Comparison of ENCODE assay signal across 1 cellular context in the genomic region with DNA sequence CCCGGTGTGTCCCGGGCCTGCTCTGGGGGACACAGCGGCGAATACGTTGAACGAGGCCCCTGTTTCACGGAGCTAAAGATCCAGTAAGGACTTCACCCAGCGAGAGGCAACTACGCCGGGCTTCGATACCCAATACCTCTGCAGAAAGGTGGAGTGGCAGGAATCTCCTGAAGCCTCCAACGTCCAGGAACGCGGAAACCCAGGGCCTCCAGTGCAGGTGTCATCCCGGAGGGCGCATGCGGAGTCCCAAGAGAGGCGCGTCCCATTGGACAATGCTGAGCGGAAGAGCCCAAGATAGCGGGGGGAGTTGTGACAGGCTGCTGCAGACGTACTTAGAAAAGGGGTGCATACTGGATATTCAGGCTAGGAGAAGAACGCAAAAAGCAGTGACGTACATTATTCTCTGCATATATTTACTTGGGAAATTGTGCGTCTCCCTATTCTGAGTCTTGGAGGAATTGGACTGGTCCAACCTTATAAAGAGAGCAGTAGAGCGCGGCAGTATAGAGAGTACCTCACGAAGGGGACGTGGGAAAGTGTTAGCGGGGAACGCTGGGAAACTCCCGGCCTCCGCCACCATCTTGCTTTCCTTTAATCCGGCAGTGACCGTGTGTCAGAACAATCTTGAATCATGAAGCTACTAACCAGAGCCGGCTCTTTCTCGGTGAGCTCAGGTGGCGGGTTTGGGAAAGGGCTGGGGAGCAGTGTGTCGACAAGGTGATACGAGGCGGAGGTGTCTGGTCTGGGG.
TF ChIP-seq lines count a peak whose summit lies in the region.

A gene (plus strand): TSS at position 569 of the 748 bp plus-strand sequence. CDS start 63 bp downstream, at position 632.

TF ChIP-seq in K562, 482 proteins besides CTCF, POLR2A, EP300 and RAD21 (continued from another document and continues in another):
- TF ChIP-seq, protein P1, sequence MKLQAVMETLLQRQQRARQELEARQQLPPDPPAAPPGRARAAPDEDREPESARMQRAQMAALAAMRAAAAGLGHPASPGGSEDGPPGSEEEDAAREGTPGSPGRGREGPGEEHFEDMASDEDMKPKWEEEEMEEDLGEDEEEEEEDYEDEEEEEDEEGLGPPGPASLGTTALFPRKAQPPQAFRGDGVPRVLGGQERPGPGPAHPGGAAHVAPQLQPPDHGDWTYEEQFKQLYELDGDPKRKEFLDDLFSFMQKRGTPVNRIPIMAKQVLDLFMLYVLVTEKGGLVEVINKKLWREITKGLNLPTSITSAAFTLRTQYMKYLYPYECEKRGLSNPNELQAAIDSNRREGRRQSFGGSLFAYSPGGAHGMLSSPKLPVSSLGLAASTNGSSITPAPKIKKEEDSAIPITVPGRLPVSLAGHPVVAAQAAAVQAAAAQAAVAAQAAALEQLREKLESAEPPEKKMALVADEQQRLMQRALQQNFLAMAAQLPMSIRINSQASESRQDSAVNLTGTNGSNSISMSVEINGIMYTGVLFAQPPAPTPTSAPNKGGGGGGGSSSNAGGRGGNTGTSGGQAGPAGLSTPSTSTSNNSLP (IDR thresholded peaks at IDR 0.05; ENCODE audit: borderline replicate concordance, low read depth, low read length), result peak; percentile 78; the same call in 1 of the 2 replicates
- TF ChIP-seq ZNF436 (CRISPR knock-in tag; IDR thresholded peaks at IDR 0.05) (no peak), ATF1 (CRISPR knock-in tag; IDR thresholded peaks at IDR 0.05) (no peak), ATF1 (tag; IDR thresholded peaks at IDR 0.05) (peak; percentile 95), TOE1 (IDR thresholded peaks at IDR 0.05; ENCODE audit: borderline replicate concordance) (peak; percentile 83), TOE1 (CRISPR knock-in tag; IDR thresholded peaks at IDR 0.05; ENCODE audit: borderline replicate concordance, low read depth) (no peak), TAF1 (IDR thresholded peaks at IDR 0.05; ENCODE audit: control insufficient read depth, extremely low read depth, insufficient read depth, low read length, severe bottlenecking) (peak; percentile 93), TAF7 (tag; IDR thresholded peaks at IDR 0.05) (peak; percentile 87), ETV5 (CRISPR knock-in tag; IDR thresholded peaks at IDR 0.05; ENCODE audit: low read depth) (peak; percentile 39; the same call in 1 of the 2 replicates), SMAD1 (IDR thresholded peaks at IDR 0.05; ENCODE audit: low read depth, low read length, partially characterized antibody) (no peak), ZNF699 (CRISPR knock-in tag; IDR thresholded peaks at IDR 0.05; ENCODE audit: insufficient replicate concordance) (no peak), RHOXF2B (CRISPR knock-in tag; conservative IDR thresholded peaks at IDR 0.05) (no peak), XRCC5 (IDR thresholded peaks at IDR 0.05; ENCODE audit: low read depth, low read length) (0 out of 2 replicates have a peak, but pooled peaks have one; percentile 76), SMARCA5 (IDR thresholded peaks at IDR 0.05) (no peak), DACH1 (IDR thresholded peaks at IDR 0.05; ENCODE audit: partially characterized antibody) (no peak), ATF7 (IDR thresholded peaks at IDR 0.05) (peak; percentile 100), ZNF717 (CRISPR knock-in tag; IDR thresholded peaks at IDR 0.05) (0 out of 2 replicates have a peak, but pooled peaks have one; percentile 69), BCL6 (CRISPR knock-in tag; IDR thresholded peaks at IDR 0.05) (no peak), BDP1 (IDR thresholded peaks at IDR 0.05; ENCODE audit: insufficient read depth, insufficient read length) (no peak), C11orf30 (IDR thresholded peaks at IDR 0.05; ENCODE audit: low read depth) (peak; percentile 91), SMARCE1 (IDR thresholded peaks at IDR 0.05) (no peak), CCNT2 (IDR thresholded peaks at IDR 0.05; ENCODE audit: borderline replicate concordance, extremely low read depth, insufficient read length, low read depth, low read length) (no peak), SP1 (CRISPR knock-in tag; IDR thresholded peaks at IDR 0.05) (peak; percentile 74; the same call in 1 of the 2 replicates), PTTG1 (tag; IDR thresholded peaks at IDR 0.05; ENCODE audit: low read depth) (no peak), ZC3H4 (CRISPR knock-in tag; IDR thresholded peaks at IDR 0.05; ENCODE audit: borderline replicate concordance) (no peak), ZNF217 (CRISPR knock-in tag; IDR thresholded peaks at IDR 0.05) (no peak), TCF7 (IDR thresholded peaks at IDR 0.05; ENCODE audit: borderline replicate concordance) (no peak), SREBF2 (CRISPR knock-in tag; IDR thresholded peaks at IDR 0.05) (no peak), RNF2 (IDR thresholded peaks at IDR 0.05) (peak; percentile 14; the same call in 1 of the 2 replicates), TARDBP (IDR thresholded peaks at IDR 0.05) (no peak), HDAC3 (IDR thresholded peaks at IDR 0.05; ENCODE audit: borderline replicate concordance, partially characterized antibody) (no peak), HNRNPL (IDR thresholded peaks at IDR 0.05; ENCODE audit: low read depth, low read length) (no peak), EHMT2 (IDR thresholded peaks at IDR 0.05) (peak; percentile 22; the same call in 1 of the 2 replicates), ZNF696 (CRISPR knock-in tag; conservative IDR thresholded peaks at IDR 0.05) (no peak)
- TF ChIP-seq, protein P2, sequence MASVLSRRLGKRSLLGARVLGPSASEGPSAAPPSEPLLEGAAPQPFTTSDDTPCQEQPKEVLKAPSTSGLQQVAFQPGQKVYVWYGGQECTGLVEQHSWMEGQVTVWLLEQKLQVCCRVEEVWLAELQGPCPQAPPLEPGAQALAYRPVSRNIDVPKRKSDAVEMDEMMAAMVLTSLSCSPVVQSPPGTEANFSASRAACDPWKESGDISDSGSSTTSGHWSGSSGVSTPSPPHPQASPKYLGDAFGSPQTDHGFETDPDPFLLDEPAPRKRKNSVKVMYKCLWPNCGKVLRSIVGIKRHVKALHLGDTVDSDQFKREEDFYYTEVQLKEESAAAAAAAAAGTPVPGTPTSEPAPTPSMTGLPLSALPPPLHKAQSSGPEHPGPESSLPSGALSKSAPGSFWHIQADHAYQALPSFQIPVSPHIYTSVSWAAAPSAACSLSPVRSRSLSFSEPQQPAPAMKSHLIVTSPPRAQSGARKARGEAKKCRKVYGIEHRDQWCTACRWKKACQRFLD (CRISPR knock-in tag; IDR thresholded peaks at IDR 0.05), result peak; percentile 74
- TF ChIP-seq, protein P3, sequence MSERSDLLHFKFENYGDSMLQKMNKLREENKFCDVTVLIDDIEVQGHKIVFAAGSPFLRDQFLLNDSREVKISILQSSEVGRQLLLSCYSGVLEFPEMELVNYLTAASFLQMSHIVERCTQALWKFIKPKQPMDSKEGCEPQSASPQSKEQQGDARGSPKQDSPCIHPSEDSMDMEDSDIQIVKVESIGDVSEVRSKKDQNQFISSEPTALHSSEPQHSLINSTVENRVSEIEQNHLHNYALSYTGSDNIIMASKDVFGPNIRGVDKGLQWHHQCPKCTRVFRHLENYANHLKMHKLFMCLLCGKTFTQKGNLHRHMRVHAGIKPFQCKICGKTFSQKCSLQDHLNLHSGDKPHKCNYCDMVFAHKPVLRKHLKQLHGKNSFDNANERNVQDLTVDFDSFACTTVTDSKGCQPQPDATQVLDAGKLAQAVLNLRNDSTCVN (CRISPR knock-in tag; IDR thresholded peaks at IDR 0.05), result no peak
- TF ChIP-seq, protein P4, sequence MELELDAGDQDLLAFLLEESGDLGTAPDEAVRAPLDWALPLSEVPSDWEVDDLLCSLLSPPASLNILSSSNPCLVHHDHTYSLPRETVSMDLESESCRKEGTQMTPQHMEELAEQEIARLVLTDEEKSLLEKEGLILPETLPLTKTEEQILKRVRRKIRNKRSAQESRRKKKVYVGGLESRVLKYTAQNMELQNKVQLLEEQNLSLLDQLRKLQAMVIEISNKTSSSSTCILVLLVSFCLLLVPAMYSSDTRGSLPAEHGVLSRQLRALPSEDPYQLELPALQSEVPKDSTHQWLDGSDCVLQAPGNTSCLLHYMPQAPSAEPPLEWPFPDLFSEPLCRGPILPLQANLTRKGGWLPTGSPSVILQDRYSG (tag; conservative IDR thresholded peaks at IDR 0.05; ENCODE audit: low read depth), result no peak
- TF ChIP-seq, protein P5, sequence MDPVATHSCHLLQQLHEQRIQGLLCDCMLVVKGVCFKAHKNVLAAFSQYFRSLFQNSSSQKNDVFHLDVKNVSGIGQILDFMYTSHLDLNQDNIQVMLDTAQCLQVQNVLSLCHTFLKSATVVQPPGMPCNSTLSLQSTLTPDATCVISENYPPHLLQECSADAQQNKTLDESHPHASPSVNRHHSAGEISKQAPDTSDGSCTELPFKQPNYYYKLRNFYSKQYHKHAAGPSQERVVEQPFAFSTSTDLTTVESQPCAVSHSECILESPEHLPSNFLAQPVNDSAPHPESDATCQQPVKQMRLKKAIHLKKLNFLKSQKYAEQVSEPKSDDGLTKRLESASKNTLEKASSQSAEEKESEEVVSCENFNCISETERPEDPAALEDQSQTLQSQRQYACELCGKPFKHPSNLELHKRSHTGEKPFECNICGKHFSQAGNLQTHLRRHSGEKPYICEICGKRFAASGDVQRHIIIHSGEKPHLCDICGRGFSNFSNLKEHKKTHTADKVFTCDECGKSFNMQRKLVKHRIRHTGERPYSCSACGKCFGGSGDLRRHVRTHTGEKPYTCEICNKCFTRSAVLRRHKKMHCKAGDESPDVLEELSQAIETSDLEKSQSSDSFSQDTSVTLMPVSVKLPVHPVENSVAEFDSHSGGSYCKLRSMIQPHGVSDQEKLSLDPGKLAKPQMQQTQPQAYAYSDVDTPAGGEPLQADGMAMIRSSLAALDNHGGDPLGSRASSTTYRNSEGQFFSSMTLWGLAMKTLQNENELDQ (CRISPR knock-in tag; IDR thresholded peaks at IDR 0.05; ENCODE audit: borderline replicate concordance), result no peak
- TF ChIP-seq, protein P6, sequence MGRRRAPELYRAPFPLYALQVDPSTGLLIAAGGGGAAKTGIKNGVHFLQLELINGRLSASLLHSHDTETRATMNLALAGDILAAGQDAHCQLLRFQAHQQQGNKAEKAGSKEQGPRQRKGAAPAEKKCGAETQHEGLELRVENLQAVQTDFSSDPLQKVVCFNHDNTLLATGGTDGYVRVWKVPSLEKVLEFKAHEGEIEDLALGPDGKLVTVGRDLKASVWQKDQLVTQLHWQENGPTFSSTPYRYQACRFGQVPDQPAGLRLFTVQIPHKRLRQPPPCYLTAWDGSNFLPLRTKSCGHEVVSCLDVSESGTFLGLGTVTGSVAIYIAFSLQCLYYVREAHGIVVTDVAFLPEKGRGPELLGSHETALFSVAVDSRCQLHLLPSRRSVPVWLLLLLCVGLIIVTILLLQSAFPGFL (CRISPR knock-in tag; IDR thresholded peaks at IDR 0.05), result no peak
- TF ChIP-seq, protein P7, sequence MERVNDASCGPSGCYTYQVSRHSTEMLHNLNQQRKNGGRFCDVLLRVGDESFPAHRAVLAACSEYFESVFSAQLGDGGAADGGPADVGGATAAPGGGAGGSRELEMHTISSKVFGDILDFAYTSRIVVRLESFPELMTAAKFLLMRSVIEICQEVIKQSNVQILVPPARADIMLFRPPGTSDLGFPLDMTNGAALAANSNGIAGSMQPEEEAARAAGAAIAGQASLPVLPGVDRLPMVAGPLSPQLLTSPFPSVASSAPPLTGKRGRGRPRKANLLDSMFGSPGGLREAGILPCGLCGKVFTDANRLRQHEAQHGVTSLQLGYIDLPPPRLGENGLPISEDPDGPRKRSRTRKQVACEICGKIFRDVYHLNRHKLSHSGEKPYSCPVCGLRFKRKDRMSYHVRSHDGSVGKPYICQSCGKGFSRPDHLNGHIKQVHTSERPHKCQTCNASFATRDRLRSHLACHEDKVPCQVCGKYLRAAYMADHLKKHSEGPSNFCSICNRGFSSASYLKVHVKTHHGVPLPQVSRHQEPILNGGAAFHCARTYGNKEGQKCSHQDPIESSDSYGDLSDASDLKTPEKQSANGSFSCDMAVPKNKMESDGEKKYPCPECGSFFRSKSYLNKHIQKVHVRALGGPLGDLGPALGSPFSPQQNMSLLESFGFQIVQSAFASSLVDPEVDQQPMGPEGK (CRISPR knock-in tag; IDR thresholded peaks at IDR 0.05; ENCODE audit: borderline replicate concordance), result 0 out of 2 replicates have a peak, but pooled peaks have one; percentile 25
- TF ChIP-seq, protein P8, sequence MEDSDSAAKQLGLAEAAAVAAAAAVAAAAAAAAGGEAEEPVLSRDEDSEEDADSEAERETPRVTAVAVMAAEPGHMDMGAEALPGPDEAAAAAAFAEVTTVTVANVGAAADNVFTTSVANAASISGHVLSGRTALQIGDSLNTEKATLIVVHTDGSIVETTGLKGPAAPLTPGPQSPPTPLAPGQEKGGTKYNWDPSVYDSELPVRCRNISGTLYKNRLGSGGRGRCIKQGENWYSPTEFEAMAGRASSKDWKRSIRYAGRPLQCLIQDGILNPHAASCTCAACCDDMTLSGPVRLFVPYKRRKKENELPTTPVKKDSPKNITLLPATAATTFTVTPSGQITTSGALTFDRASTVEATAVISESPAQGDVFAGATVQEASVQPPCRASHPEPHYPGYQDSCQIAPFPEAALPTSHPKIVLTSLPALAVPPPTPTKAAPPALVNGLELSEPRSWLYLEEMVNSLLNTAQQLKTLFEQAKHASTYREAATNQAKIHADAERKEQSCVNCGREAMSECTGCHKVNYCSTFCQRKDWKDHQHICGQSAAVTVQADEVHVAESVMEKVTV (CRISPR knock-in tag; IDR thresholded peaks at IDR 0.05), result no peak
- TF ChIP-seq, protein P9, sequence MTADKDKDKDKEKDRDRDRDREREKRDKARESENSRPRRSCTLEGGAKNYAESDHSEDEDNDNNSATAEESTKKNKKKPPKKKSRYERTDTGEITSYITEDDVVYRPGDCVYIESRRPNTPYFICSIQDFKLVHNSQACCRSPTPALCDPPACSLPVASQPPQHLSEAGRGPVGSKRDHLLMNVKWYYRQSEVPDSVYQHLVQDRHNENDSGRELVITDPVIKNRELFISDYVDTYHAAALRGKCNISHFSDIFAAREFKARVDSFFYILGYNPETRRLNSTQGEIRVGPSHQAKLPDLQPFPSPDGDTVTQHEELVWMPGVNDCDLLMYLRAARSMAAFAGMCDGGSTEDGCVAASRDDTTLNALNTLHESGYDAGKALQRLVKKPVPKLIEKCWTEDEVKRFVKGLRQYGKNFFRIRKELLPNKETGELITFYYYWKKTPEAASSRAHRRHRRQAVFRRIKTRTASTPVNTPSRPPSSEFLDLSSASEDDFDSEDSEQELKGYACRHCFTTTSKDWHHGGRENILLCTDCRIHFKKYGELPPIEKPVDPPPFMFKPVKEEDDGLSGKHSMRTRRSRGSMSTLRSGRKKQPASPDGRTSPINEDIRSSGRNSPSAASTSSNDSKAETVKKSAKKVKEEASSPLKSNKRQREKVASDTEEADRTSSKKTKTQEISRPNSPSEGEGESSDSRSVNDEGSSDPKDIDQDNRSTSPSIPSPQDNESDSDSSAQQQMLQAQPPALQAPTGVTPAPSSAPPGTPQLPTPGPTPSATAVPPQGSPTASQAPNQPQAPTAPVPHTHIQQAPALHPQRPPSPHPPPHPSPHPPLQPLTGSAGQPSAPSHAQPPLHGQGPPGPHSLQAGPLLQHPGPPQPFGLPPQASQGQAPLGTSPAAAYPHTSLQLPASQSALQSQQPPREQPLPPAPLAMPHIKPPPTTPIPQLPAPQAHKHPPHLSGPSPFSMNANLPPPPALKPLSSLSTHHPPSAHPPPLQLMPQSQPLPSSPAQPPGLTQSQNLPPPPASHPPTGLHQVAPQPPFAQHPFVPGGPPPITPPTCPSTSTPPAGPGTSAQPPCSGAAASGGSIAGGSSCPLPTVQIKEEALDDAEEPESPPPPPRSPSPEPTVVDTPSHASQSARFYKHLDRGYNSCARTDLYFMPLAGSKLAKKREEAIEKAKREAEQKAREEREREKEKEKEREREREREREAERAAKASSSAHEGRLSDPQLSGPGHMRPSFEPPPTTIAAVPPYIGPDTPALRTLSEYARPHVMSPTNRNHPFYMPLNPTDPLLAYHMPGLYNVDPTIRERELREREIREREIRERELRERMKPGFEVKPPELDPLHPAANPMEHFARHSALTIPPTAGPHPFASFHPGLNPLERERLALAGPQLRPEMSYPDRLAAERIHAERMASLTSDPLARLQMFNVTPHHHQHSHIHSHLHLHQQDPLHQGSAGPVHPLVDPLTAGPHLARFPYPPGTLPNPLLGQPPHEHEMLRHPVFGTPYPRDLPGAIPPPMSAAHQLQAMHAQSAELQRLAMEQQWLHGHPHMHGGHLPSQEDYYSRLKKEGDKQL (CRISPR knock-in tag; IDR thresholded peaks at IDR 0.05; ENCODE audit: borderline replicate concordance), result no peak
